24 cellular contexts compared by ENCODE assay signal in genomic region chr22:39488563-39489083, GRCh38. TPM values are rescaled to one million over a fixed set of nuclear protein-coding genes. Genes with fewer than 3 reads are reported as not detected.
DNase-seq lines count a peak whose midpoint lies in the region; ATAC-seq, FAIRE-seq and TF ChIP-seq lines count a peak whose summit lies in the region.
"Had no signal": no experiment of that assay in that cellular context is flagged by ENCODE, and none has a peak within 500 bp of the region (broad histone marks: within the 10 kb centered on the region; RNA-seq: fewer than 3 reads in every experiment).

No MANE protein-coding gene starts in this region.

- CTCF ChIA-PET in K562 (lab: Yijun Ruan, JAX; ENCODE audit: low intra/inter-chr PET ratio) = no interaction called here

- H3K79me2 ChIP-seq in K562 (ENCODE audit: control insufficient read depth, insufficient read depth, low read length) = peaks cover 26% of the 10 kb centered on the region; the same call in 2 of the 3 replicates

- no peak for TF ChIP-seq POLR2A in K562 (conservative IDR thresholded peaks at IDR 0.05)
- TF ChIP-seq POLR2A in prostate gland (IDR thresholded peaks at IDR 0.05) = no peak

- in situ Hi-C loops in K562 (cut with MboI) = no loop called here

- no peak for FAIRE-seq in K562 (lab: Jason Lieb, UNC)
- FAIRE-seq: GM12891 had no signal

- TF ChIP-seq CTCF in K562 (IDR thresholded peaks at IDR 0.05 in 2 of 3, conservative IDR thresholded peaks at IDR 0.05 in 1 of 3; ENCODE audit: insufficient read depth in 2 of 3, low read depth in 1 of 3, low read length in 3 of 3) = no peak
- TF ChIP-seq CTCF in prostate gland (IDR thresholded peaks at IDR 0.05) = no peak

- no peak overlapping the region for H3K4me3 ChIP-seq in K562
- no peak overlapping the region for H3K4me3 ChIP-seq in mesenchymal stem cell (ENCODE audit: insufficient read depth in 1 of 2, low read depth in 1 of 2, low read length in 2 of 2)
- no peak overlapping the region for H3K4me3 ChIP-seq in MG63
- no peak overlapping the region for H3K4me3 ChIP-seq in prostate gland
- H3K4me3 ChIP-seq: GM23338 had no signal

- H3K14ac ChIP-seq in mesenchymal stem cell (ENCODE audit: low read length in 2 of 2) = no peak overlapping the region

- no peaks in the 10 kb centered on the region for H3K27me3 ChIP-seq in K562 (ENCODE audit: control insufficient read depth in 2 of 2, insufficient read depth in 2 of 2, low read length in 2 of 2)
- H3K27me3 ChIP-seq in mesenchymal stem cell (ENCODE audit: control insufficient read depth in 1 of 2, insufficient read depth in 1 of 2, low read length in 2 of 2) = peaks cover 3 to 4% of the 10 kb centered on the region in 2 experiments
- H3K27me3 ChIP-seq in MG63 = no peaks in the 10 kb centered on the region
- no peaks in the 10 kb centered on the region for H3K27me3 ChIP-seq in prostate gland (replicated peaks; ENCODE audit: insufficient read depth)

- H4K91ac ChIP-seq in mesenchymal stem cell (ENCODE audit: low read length) = peak overlapping the region; percentile 47

- no peak for TF ChIP-seq RAD21 in K562 (CRISPR knock-in tag; conservative IDR thresholded peaks at IDR 0.05 in 1 of 2, IDR thresholded peaks at IDR 0.05 in 1 of 2)

- intact Hi-C loops in K562 (cut with micrococcal nuclease) = no loop called here
- intact Hi-C loops in prostate gland (cut with DNase I) = no loop called here

- H3K4me1 ChIP-seq in K562 (replicated peaks in 1 of 2; ENCODE audit: control insufficient read depth in 2 of 2, insufficient read depth in 2 of 2, low read length in 2 of 2) = peaks cover 29 to 52% of the 10 kb centered on the region in 2 experiments
- H3K4me1 ChIP-seq in mesenchymal stem cell (ENCODE audit: control insufficient read depth, insufficient read depth, low read depth, low read length) = no peaks in the 10 kb centered on the region
- H3K4me1 ChIP-seq in prostate gland (replicated peaks) = no peaks in the 10 kb centered on the region

- DNase-seq in OCI-M1 (lab: John Stamatoyannopoulos, UW) = peak; percentile 46
- DNase-seq in K562 (ENCODE audit: extremely low read depth in 1 of 4, low spot score in 3 of 4) = peak; percentile 84 to 87 (median 87)
- no peak for DNase-seq in mesenchymal stem cell
- DNase-seq in MG63 = no peak
- no peak for DNase-seq in pons (ENCODE audit: low spot score)
- DNase-seq in prostate gland (ENCODE audit: low spot score) = no peak
- no peak for DNase-seq in amniotic stem cell (lab: John Stamatoyannopoulos, UW)
- DNase-seq: Calu3, DMS79 treated with DMSO at 0.1 percent for 48 hours, GF-D8, HCEC 1CT, KG1, NCI-H1092, NCI-H1417 treated with DMSO at 0.1 percent for 48 hours, NCI-H1694 treated with DMSO at 0.1 percent for 48 hours, NCI-H2081, NCI-H2227 treated with DMSO at 0.1 percent for 48 hours, NCI-H510A, NCI-H69, SHP77 had no signal

- H3K79me1 ChIP-seq in mesenchymal stem cell (replicated peaks; ENCODE audit: low read length, poor library complexity, severe bottlenecking) = no peaks in the 10 kb centered on the region

- H3K4ac ChIP-seq in mesenchymal stem cell (ENCODE audit: low read depth in 1 of 2, low read length in 2 of 2) = no peak overlapping the region

- H3K36me3 ChIP-seq in K562 (ENCODE audit: control insufficient read depth, insufficient read depth, low read length) (peaks cover 10% of the 10 kb centered on the region; the same call in 1 of the 3 replicates), mesenchymal stem cell (ENCODE audit: control insufficient read depth in 1 of 2, insufficient read depth in 2 of 2, low read depth in 1 of 2, low read length in 2 of 2) (peaks cover 0 to 9% of the 10 kb centered on the region in 2 experiments), MG63 (no peaks in the 10 kb centered on the region), prostate gland (no peaks in the 10 kb centered on the region)

- H2BK120ac ChIP-seq in mesenchymal stem cell (ENCODE audit: low read depth, low read length) = no peak overlapping the region

- WGBS in K562 (ENCODE audit: insufficient coverage, low coverage, missing lambda C conversion rate) = 20% methylated on average over 17 of the region's 39 CpGs
- 95% methylated on average over 39 of the region's 39 CpGs for WGBS in mesenchymal stem cell
- 93% methylated on average over 39 of the region's 39 CpGs for WGBS in prostate gland

- H3K27ac ChIP-seq in K562 (ENCODE audit: extremely low read depth, low read depth, low read length) = peak overlapping the region; percentile 73
- H3K27ac ChIP-seq in mesenchymal stem cell (ENCODE audit: low read length, poor library complexity, severe bottlenecking) = no peak overlapping the region
- no peak overlapping the region for H3K27ac ChIP-seq in prostate gland
- H3K27ac ChIP-seq: RWPE1 had no signal

- no peak overlapping the region for H2BK12ac ChIP-seq in mesenchymal stem cell (ENCODE audit: low read length in 2 of 2)

- peak overlapping the region; percentile 25 to 83; a peak in 3 of 4 replicates for H3K9ac ChIP-seq in K562 (ENCODE audit: insufficient read depth in 1 of 2, low read depth in 2 of 2, low read length in 2 of 2)
- no peak overlapping the region for H3K9ac ChIP-seq in mesenchymal stem cell (ENCODE audit: low read length)

- POLR2A ChIA-PET in K562 (lab: Yijun Ruan, JAX) = interaction anchor here (0.6 to 1.5 kb wide), 3 partner anchors 26 to 169 kb away, joined by 3 to 6 read pairs (median 3); partner anchors contain the start of gene RPL3

- no peak overlapping the region for H4K8ac ChIP-seq in mesenchymal stem cell (ENCODE audit: low read length)

- no peaks in the 10 kb centered on the region for H3K9me1 ChIP-seq in K562 (ENCODE audit: control insufficient read depth, insufficient read depth, low read length)

- peak overlapping the region; percentile 73 for H3K4me2 ChIP-seq in K562 (ENCODE audit: insufficient read depth, low read length)
- H3K4me2 ChIP-seq in mesenchymal stem cell (ENCODE audit: low read length, poor library complexity, severe bottlenecking) = no peak overlapping the region
- H3K4me2 ChIP-seq: GM23338 had no signal

- no peak overlapping the region for H2AK5ac ChIP-seq in mesenchymal stem cell (ENCODE audit: low read length, severe bottlenecking)

- no peaks in the 10 kb centered on the region for H3K9me3 ChIP-seq in K562 (replicated peaks; ENCODE audit: control insufficient read depth, insufficient read depth, low read depth, low read length)
- no peaks in the 10 kb centered on the region for H3K9me3 ChIP-seq in mesenchymal stem cell (ENCODE audit: control insufficient read depth, low read length)
- H3K9me3 ChIP-seq in MG63 = no peaks in the 10 kb centered on the region
- no peaks in the 10 kb centered on the region for H3K9me3 ChIP-seq in prostate gland

- H2BK15ac ChIP-seq in mesenchymal stem cell (ENCODE audit: low read depth, poor library complexity, severe bottlenecking) = no peak overlapping the region

- no peaks in the 10 kb centered on the region for H4K20me1 ChIP-seq in K562 (replicated peaks; ENCODE audit: control insufficient read depth, insufficient read depth, low read length)

- ATAC-seq in K562 = peak; percentile 80
- ATAC-seq: GM23338, Panc1 had no signal

- TF ChIP-seq EP300 in K562 (IDR thresholded peaks at IDR 0.05; ENCODE audit: low read length) = peak; percentile 53; the same call in 1 of the 2 replicates

- H3K23ac ChIP-seq in mesenchymal stem cell (ENCODE audit: low read length in 2 of 2) = no peak overlapping the region

- no peak overlapping the region for H3K18ac ChIP-seq in mesenchymal stem cell (ENCODE audit: low read depth in 1 of 2, low read length in 2 of 2)

- H2AFZ ChIP-seq in K562 (ENCODE audit: low read depth, low read length) = peak overlapping the region; percentile 81
- H2AFZ ChIP-seq in mesenchymal stem cell (ENCODE audit: low read depth, low read length) = no peak overlapping the region
- H2AFZ ChIP-seq: GM23338 had no signal

- no peak overlapping the region for H2BK5ac ChIP-seq in mesenchymal stem cell (ENCODE audit: low read depth, low read length, poor library complexity, severe bottlenecking)

- BruUV-seq in K562 (replicated peaks; lab: Mats Ljungman, UMichigan) = no TSS peak

RNA-seq across cellular contexts. Expression of gene MIEF1, which starts 13.5 kb away (rescaled TPM):
- total RNA-seq in K562 (2011; cell fraction: chromatin; rRNA removed; ENCODE audit: low replicate concordance) = 31.0 and 48.3 TPM in 2 replicates
- total RNA-seq in K562 (2011; cell fraction: nucleolus; rRNA removed) = 30.9 and 36.7 TPM in 2 replicates
- 33.9 and 34.4 TPM in 2 replicates for total RNA-seq in K562 (2011; cell fraction: nucleoplasm; rRNA removed)
- total RNA-seq in K562 (2014; rRNA removed) (25.5 and 28.3 TPM in 2 replicates), K562 (2014; rRNA removed; fragmentation: Illumina TruSeq; extraction: Trizol) (28.6 and 29.0 TPM in 2 replicates), K562 (2015; rRNA removed; fragmentation: Illumina TruSeq; extraction: Trizol) (26.8 and 27.1 TPM in 2 replicates), K562 (2021) (51.8 and 54.3 TPM in 2 replicates), prostate gland (10 to 100 TPM; 24.0 to 38.6 TPM)
- polyA plus RNA-seq in K562 (2011; rRNA removed) (20.0 and 21.7 TPM in 2 replicates), K562 (2014; fragmentation: Illumina TruSeq; extraction: Trizol) (37.7 and 40.8 TPM in 2 replicates), K562 (2014; fragmentation: Nextera tagmentation; extraction: Ambion mirVana) (10 to 100 TPM; 10.9 to 13.1 TPM), K562 (2014; rRNA removed) (23.6 and 29.1 TPM in 2 replicates)
- 23.2 and 29.6 TPM in 2 replicates for polyA plus RNA-seq in K562 (2011; cell fraction: cytosol; rRNA removed)
- 13.3 and 18.3 TPM in 2 replicates for polyA plus RNA-seq in K562 (2011; cell fraction: nucleus; rRNA removed)
- 23.3 and 33.4 TPM in 2 replicates for polyA plus RNA-seq in K562 (2012)
- polyA minus RNA-seq in K562 (2011; rRNA and poly(A)+ RNA removed) = 31.6 and 37.3 TPM in 2 replicates
- polyA minus RNA-seq in K562 (2011; cell fraction: cytosol; rRNA and poly(A)+ RNA removed) = 23.3 and 24.0 TPM in 2 replicates
- polyA minus RNA-seq in K562 (2011; cell fraction: nucleus; rRNA and poly(A)+ RNA removed) = 13.6 and 15.8 TPM in 2 replicates
- polyA plus RNA-seq in mesenchymal stem cell (2013, experiment 1 of 2) = 19.0 TPM
- polyA plus RNA-seq in mesenchymal stem cell (2013, experiment 2 of 2) = 19.9 TPM
- 32.3 and 32.7 TPM in 2 replicates for total RNA-seq in MG63 (2014; rRNA removed; shearing (Covaris generic); ENCODE audit: low replicate concordance)

RNA-seq across cellular contexts. Expression of gene ATF4, which starts 31.7 kb away (rescaled TPM):
- 183 and 296 TPM in 2 replicates for total RNA-seq in K562 (2011; cell fraction: chromatin; rRNA removed; ENCODE audit: low replicate concordance)
- total RNA-seq in K562 (2011; cell fraction: nucleolus; rRNA removed) = 255 and 271 TPM in 2 replicates
- 227 and 246 TPM in 2 replicates for total RNA-seq in K562 (2011; cell fraction: nucleoplasm; rRNA removed)
- total RNA-seq in K562 (2014; rRNA removed) = 311 and 355 TPM in 2 replicates
- 320 and 405 TPM in 2 replicates for total RNA-seq in K562 (2014; rRNA removed; fragmentation: Illumina TruSeq; extraction: Trizol)
- 153 and 156 TPM in 2 replicates for total RNA-seq in K562 (2015; rRNA removed; fragmentation: Illumina TruSeq; extraction: Trizol)
- total RNA-seq in K562 (2021) = 308 and 361 TPM in 2 replicates
- polyA plus RNA-seq in K562 (2011; rRNA removed) = 669 and 756 TPM in 2 replicates
- polyA plus RNA-seq in K562 (2011; cell fraction: cytosol; rRNA removed) = 757 and 998 TPM in 2 replicates
- polyA plus RNA-seq in K562 (2011; cell fraction: nucleus; rRNA removed) = 651 and 768 TPM in 2 replicates
- polyA plus RNA-seq in K562 (2012) = 264 and 832 TPM in 2 replicates
- polyA plus RNA-seq in K562 (2014; fragmentation: Illumina TruSeq; extraction: Trizol) = 528 and 598 TPM in 2 replicates
- 100 to 1,000 TPM in 1 of 2 experiments, 10 to 100 TPM in 1; 93.1 to 125 TPM for polyA plus RNA-seq in K562 (2014; fragmentation: Nextera tagmentation; extraction: Ambion mirVana)
- polyA plus RNA-seq in K562 (2014; rRNA removed) = 638 and 723 TPM in 2 replicates
- polyA minus RNA-seq in K562 (2011; rRNA and poly(A)+ RNA removed) = 190 and 217 TPM in 2 replicates
- polyA minus RNA-seq in K562 (2011; cell fraction: cytosol; rRNA and poly(A)+ RNA removed) = 89.9 and 115 TPM in 2 replicates
- 99.2 and 197 TPM in 2 replicates for polyA minus RNA-seq in K562 (2011; cell fraction: nucleus; rRNA and poly(A)+ RNA removed)
- polyA plus RNA-seq in mesenchymal stem cell (2013, experiment 1 of 2) = 513 TPM
- polyA plus RNA-seq in mesenchymal stem cell (2013, experiment 2 of 2) = 503 TPM
- 345 and 436 TPM in 2 replicates for total RNA-seq in MG63 (2014; rRNA removed; shearing (Covaris generic); ENCODE audit: low replicate concordance)
- total RNA-seq in prostate gland = 100 to 1,000 TPM; 294 to 334 TPM

RNA-seq across cellular contexts. Expression of gene MGAT3, which starts 31.8 kb away (rescaled TPM):
- total RNA-seq in K562 (2011; cell fraction: chromatin; rRNA removed; ENCODE audit: low replicate concordance) = 6.4 and 13.2 TPM in 2 replicates
- 12.2 and 15.0 TPM in 2 replicates for total RNA-seq in K562 (2011; cell fraction: nucleolus; rRNA removed)
- 10.2 and 10.6 TPM in 2 replicates for total RNA-seq in K562 (2011; cell fraction: nucleoplasm; rRNA removed)
- total RNA-seq in K562 (2014; rRNA removed) = 4.6 and 5.7 TPM in 2 replicates
- 2.8 and 3.5 TPM in 2 replicates for total RNA-seq in K562 (2014; rRNA removed; fragmentation: Illumina TruSeq; extraction: Trizol)
- 4.3 and 4.6 TPM in 2 replicates for total RNA-seq in K562 (2015; rRNA removed; fragmentation: Illumina TruSeq; extraction: Trizol)
- 11.4 and 11.5 TPM in 2 replicates for total RNA-seq in K562 (2021)
- polyA plus RNA-seq in K562 (2011; rRNA removed) = 6.6 and 6.8 TPM in 2 replicates
- polyA plus RNA-seq in K562 (2011; cell fraction: cytosol; rRNA removed) = 8.2 and 17.9 TPM in 2 replicates
- 6.0 and 12.6 TPM in 2 replicates for polyA plus RNA-seq in K562 (2011; cell fraction: nucleus; rRNA removed)
- polyA plus RNA-seq in K562 (2012) = 4.6 and 7.2 TPM in 2 replicates
- 4.2 and 5.4 TPM in 2 replicates for polyA plus RNA-seq in K562 (2014; fragmentation: Illumina TruSeq; extraction: Trizol)
- polyA plus RNA-seq in K562 (2014; fragmentation: Nextera tagmentation; extraction: Ambion mirVana) = under 1 TPM; 0.10 to 0.18 TPM
- polyA plus RNA-seq in K562 (2014; rRNA removed) = 6.0 and 7.0 TPM in 2 replicates
- polyA minus RNA-seq in K562 (2011; rRNA and poly(A)+ RNA removed) = 10.3 and 15.4 TPM in 2 replicates
- polyA minus RNA-seq in K562 (2011; cell fraction: cytosol; rRNA and poly(A)+ RNA removed) = 18.6 and 19.4 TPM in 2 replicates
- polyA minus RNA-seq in K562 (2011; cell fraction: nucleus; rRNA and poly(A)+ RNA removed) = 4.6 and 5.1 TPM in 2 replicates
- polyA plus RNA-seq in mesenchymal stem cell (2013, experiment 1 of 2) = 2.1 TPM
- 2.0 TPM for polyA plus RNA-seq in mesenchymal stem cell (2013, experiment 2 of 2)
- 0.20 TPM in 1 of 2 replicates, not detected in the other for total RNA-seq in MG63 (2014; rRNA removed; shearing (Covaris generic); ENCODE audit: low replicate concordance)
- total RNA-seq in prostate gland = 1 to 10 TPM in 1 of 2 donors, under 1 TPM in 1; 0.82 to 7.4 TPM

RNA-seq across cellular contexts. Expression of gene RPS19BP1, which starts 43.9 kb away (rescaled TPM):
- total RNA-seq in K562 (2011; cell fraction: chromatin; rRNA removed; ENCODE audit: low replicate concordance) = 27.9 and 59.9 TPM in 2 replicates
- total RNA-seq in K562 (2011; cell fraction: nucleolus; rRNA removed) = 57.2 and 59.7 TPM in 2 replicates
- total RNA-seq in K562 (2011; cell fraction: nucleoplasm; rRNA removed) = 42.7 and 46.9 TPM in 2 replicates
- total RNA-seq in K562 (2014; rRNA removed) (223 and 264 TPM in 2 replicates), K562 (2014; rRNA removed; fragmentation: Illumina TruSeq; extraction: Trizol) (33.0 and 44.9 TPM in 2 replicates), K562 (2015; rRNA removed; fragmentation: Illumina TruSeq; extraction: Trizol) (84.3 and 93.3 TPM in 2 replicates), K562 (2021) (109 and 110 TPM in 2 replicates), prostate gland (100 to 1,000 TPM; 186 to 264 TPM)
- polyA plus RNA-seq in K562 (2011; rRNA removed) (75.6 and 90.4 TPM in 2 replicates), K562 (2014; fragmentation: Illumina TruSeq; extraction: Trizol) (29.0 and 64.7 TPM in 2 replicates), K562 (2014; fragmentation: Nextera tagmentation; extraction: Ambion mirVana) (1 to 10 TPM; 3.0 to 8.2 TPM), K562 (2014; rRNA removed) (216 and 229 TPM in 2 replicates)
- polyA plus RNA-seq in K562 (2011; cell fraction: cytosol; rRNA removed) = 89.9 and 177 TPM in 2 replicates
- polyA plus RNA-seq in K562 (2011; cell fraction: nucleus; rRNA removed) = 53.3 and 77.5 TPM in 2 replicates
- 85.4 and 89.3 TPM in 2 replicates for polyA plus RNA-seq in K562 (2012)
- polyA minus RNA-seq in K562 (2011; rRNA and poly(A)+ RNA removed) = 12.0 and 12.6 TPM in 2 replicates
- 14.5 and 18.6 TPM in 2 replicates for polyA minus RNA-seq in K562 (2011; cell fraction: cytosol; rRNA and poly(A)+ RNA removed)
- 16.3 and 27.0 TPM in 2 replicates for polyA minus RNA-seq in K562 (2011; cell fraction: nucleus; rRNA and poly(A)+ RNA removed)
- polyA plus RNA-seq in mesenchymal stem cell (2013, experiment 1 of 2) = 59.9 TPM
- polyA plus RNA-seq in mesenchymal stem cell (2013, experiment 2 of 2) = 59.6 TPM
- 138 and 161 TPM in 2 replicates for total RNA-seq in MG63 (2014; rRNA removed; shearing (Covaris generic); ENCODE audit: low replicate concordance)

Comparison
In these comparisons a context has a peak if more than half of its experiments do, and no peak if none do; other contexts are left out.
1. DNase-seq: peak in OCI-M1 (single experiment) and K562 (4 of 4); none in mesenchymal stem cell (single experiment), MG63 (single experiment), pons (single experiment), prostate gland (single experiment) and amniotic stem cell (single experiment).